29 cellular contexts compared by ENCODE assay signal in genomic region chr6:122681715-122682114, GRCh38.
"Had no signal": no experiment of that assay in that cellular context is flagged by ENCODE, and none has a peak within 500 bp of the region (broad histone marks: within the 10 kb centered on the region; RNA-seq: fewer than 3 reads in every experiment).

No MANE protein-coding gene starts in this region.

- H3K27me3 ChIP-seq: adrenal gland, body of pancreas, breast epithelium, SJCRH30 had no signal

- H3K4me1 ChIP-seq: adrenal gland, body of pancreas, breast epithelium, SJCRH30 had no signal

- H3K27ac ChIP-seq: adrenal gland, body of pancreas, breast epithelium, KMS-11, PC-9, SJCRH30 had no signal

- DNase-seq: activated CD4-positive, alpha-beta T cell treated with anti-CD3 and anti-CD28 coated beads for 36 hours; activated CD4-positive, alpha-beta T cell treated with anti-CD3 and anti-CD28 coated beads, Interleukin-2, amount 10 ng/mL, durations not matched to agents 7 days and 5 days; activated CD4-positive, alpha-beta T cell treated with anti-CD3 and anti-CD28 coated beads, Interleukin-2, amount 50 U/mL, for 48 hours; activated CD8-positive, alpha-beta T cell treated with anti-CD3 and anti-CD28 coated beads, Interleukin-2, amount 10 ng/mL, durations not matched to agents 7 days and 5 days; activated gamma-delta T cell treated with Interleukin-2 at 50 U/mL for 16 hours; activated naive CD4-positive, alpha-beta T cell treated with anti-CD3 and anti-CD28 coated beads for 36 hours; activated T-cell treated with anti-CD3 and anti-CD28 coated beads for 4 hours; activated T-cell treated with anti-CD3 and anti-CD28 coated beads, Interleukin-2, amount 50 U/mL, for 4 hours; adrenal gland; body of pancreas; NCI-H1105; NCI-H1417 treated with DMSO at 0.1 percent for 48 hours; NCI-H187 treated with DMSO at 0.1 percent for 48 hours; NCI-H2081; NCI-H2171; NCI-H510A; NCI-H526 treated with DMSO at 0.1 percent for 48 hours; NK-92 treated with Interleukin-12 subunit alpha and Interleukin-12 subunit beta, amount 100 ng/mL, for 24 hours; PC-9; SHP77; SJCRH30; SK-N-SH had no signal

- FAIRE-seq: astrocyte, RCC 7860, TTC549 had no signal

- H3K36me3 ChIP-seq: adrenal gland, breast epithelium, SJCRH30 had no signal

- ATAC-seq: activated CD4-positive, alpha-beta T cell treated with anti-CD3 and anti-CD28 coated beads for 36 hours; activated CD4-positive, CD25-positive, alpha-beta regulatory T cell treated with anti-CD3 and anti-CD28 coated beads, Interleukin-2, amount 50 U/mL, for 24 hours; activated CD8-positive, alpha-beta T cell treated with anti-CD3 and anti-CD28 coated beads, Interleukin-2, amount 10 ng/mL, durations not matched to agents 7 days and 5 days; activated naive CD4-positive, alpha-beta T cell treated with anti-CD3 and anti-CD28 coated beads, Interleukin-2, amount 50 U/mL, for 72 hours; activated T-cell treated with anti-CD3 and anti-CD28 coated beads, Interleukin-2, amount 50 U/mL, for 4 hours; body of pancreas had no signal

- H3K9me3 ChIP-seq: adrenal gland, body of pancreas, breast epithelium, SJCRH30, SK-N-SH had no signal

- H3K4me3 ChIP-seq: adrenal gland, body of pancreas, breast epithelium, PC-9, SJCRH30 had no signal
